Comparison of ENCODE assay signal across 8 cellular contexts in the genomic region with DNA sequence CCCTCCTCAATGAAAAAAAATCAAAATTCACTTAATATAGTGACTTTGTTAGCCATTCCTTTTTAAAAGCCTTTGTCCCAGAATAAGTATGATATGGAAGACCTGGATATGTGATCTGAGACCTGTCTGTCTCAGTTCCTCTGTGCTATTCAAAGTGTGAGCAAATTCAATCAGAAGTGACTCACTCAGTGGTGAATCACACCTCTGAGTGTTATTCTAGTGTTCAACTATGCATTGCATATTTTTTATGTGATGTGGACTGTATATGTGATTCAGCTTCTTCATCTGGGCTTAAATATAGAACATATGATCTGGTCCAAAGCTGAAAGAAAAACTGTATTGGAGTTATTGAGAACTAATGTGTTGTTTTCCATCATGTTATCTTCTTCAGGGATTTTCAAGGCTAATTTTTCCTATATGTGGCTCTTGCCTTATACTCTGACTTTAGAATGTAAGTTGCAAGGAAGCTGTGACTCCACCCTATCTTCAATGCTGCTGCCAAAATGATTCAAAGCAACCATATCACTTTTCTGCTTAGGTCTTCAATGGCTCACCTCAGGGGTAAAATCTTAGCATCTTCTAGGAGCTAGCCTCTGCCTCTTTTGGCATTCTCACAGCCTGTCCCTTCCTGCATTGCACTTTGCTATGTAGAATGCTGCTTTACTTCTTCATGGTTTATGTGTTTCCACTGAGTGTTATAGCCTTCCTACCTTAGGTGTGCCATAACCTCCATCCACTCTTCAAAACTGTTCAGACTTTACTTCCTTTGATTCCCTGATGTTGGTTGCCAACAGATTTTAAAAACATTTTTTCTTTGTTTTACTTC.
DNase-seq lines count a peak whose midpoint lies in the region; ATAC-seq, FAIRE-seq and TF ChIP-seq lines count a peak whose summit lies in the region.

No MANE protein-coding gene starts in this region.

- ATAC-seq in HG03457 (IDR thresholded peaks at IDR 0.05; ENCODE audit: unreplicated experiment): no peak

- H3K4me3 ChIP-seq in choroid plexus epithelial cell (ENCODE audit: low read depth, low read length): no peak overlapping the region

- no peak for DNase-seq in GM12892 (ENCODE audit: insufficient read length)
- DNase-seq in HT-29 (ENCODE audit: low spot score): peak; percentile 16
- DNase-seq in choroid plexus epithelial cell (ENCODE audit: low read depth): peak; percentile 79
- peak; percentile 43 for DNase-seq in pulmonary artery endothelial cell (ENCODE audit: low read depth, low spot score)
- no peak for DNase-seq in SIG-M5 treated with dmso at 0.1 percent for 504 hours (lab: John Stamatoyannopoulos, UW; ENCODE audit: unreplicated experiment)
- DNase-seq in NCI-H1048 (lab: John Stamatoyannopoulos, UW): no peak
- no peak for DNase-seq in GM13976 (ENCODE audit: low spot score)

- in situ Hi-C loops in GM13976 (cut with MboI; ENCODE audit: low sequenced_read_pairs, unreplicated experiment): no loop called here

- TF ChIP-seq CTCF in choroid plexus epithelial cell (conservative IDR thresholded peaks at IDR 0.05; ENCODE audit: low read depth, low read length) (no peak), GM13976 (IDR thresholded peaks at IDR 0.05; ENCODE audit: borderline replicate concordance, control extremely low read depth, extremely low read depth, insufficient read depth, missing control alignments) (no peak)

- TF ChIP-seq POLR2A in GM12892 (IDR thresholded peaks at IDR 0.05; ENCODE audit: low read depth, low read length): no peak

- peak; percentile 9 for FAIRE-seq in GM12892 (lab: Jason Lieb, UNC)

Comparison
In these comparisons a context has a peak if more than half of its experiments do, and no peak if none do; other contexts are left out.
1. DNase-seq: peak in HT-29 (single experiment), choroid plexus epithelial cell (single experiment) and pulmonary artery endothelial cell (single experiment); none in GM12892 (single experiment), SIG-M5 treated with dmso at 0.1 percent for 504 hours (single experiment), NCI-H1048 (single experiment) and GM13976 (single experiment).